In the genomic region with DNA sequence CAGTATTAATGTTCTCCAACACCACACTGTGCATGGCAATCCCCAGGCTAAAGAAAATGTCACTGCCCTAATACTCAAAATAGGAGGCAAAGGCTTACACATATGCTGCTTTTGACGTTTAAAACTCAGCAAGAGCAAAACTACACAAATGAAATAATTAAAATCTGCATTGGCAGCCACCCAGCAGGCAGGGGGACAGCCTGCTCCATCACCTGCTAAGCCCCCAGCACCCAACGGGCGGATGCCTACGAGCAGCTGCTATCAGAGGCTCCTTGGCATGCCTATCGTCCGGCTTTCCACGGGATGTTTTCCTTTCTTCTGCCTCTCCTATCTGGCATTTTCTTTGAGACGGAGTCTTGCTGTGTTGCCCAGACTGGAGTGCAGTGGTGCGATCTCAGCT, we compare ENCODE assay signal across 26 cellular contexts.
DNase-seq lines count a peak whose midpoint lies in the region; ATAC-seq and TF ChIP-seq lines count a peak whose summit lies in the region.
"Had no signal": no experiment of that assay in that cellular context is flagged by ENCODE, and none has a peak within 500 bp of the region (broad histone marks: within the 10 kb centered on the region; RNA-seq: fewer than 3 reads in every experiment).

No MANE protein-coding gene starts in this region.

- H3K4me3 Mint-ChIP-seq in activated CD8-positive, alpha-beta T cell treated with anti-CD3 and anti-CD28 coated beads for 36 hours, result no peak overlapping the region
- H3K4me3 Mint-ChIP-seq: activated CD4-positive, alpha-beta memory T cell treated with anti-CD3 and anti-CD28 coated beads for 36 hours; nephron progenitor cell; stimulated activated naive CD8-positive, alpha-beta T cell treated with anti-CD3 and anti-CD28 coated beads, Interleukin-15, Interleukin-2, amounts not matched to agents 100 ng/mL and 50 ng/mL, for 24 hours had no signal

- TF ChIP-seq CTCF in HCT116 (IDR thresholded peaks at IDR 0.05 in 2 of 3, conservative IDR thresholded peaks at IDR 0.05 in 1 of 3; ENCODE audit: borderline replicate concordance in 1 of 3, insufficient read depth in 1 of 3, low read depth in 2 of 3, low read length in 2 of 3), result no peak
- no peak for TF ChIP-seq CTCF in RWPE1 (conservative IDR thresholded peaks at IDR 0.05; ENCODE audit: low read depth)
- no peak for TF ChIP-seq CTCF in hepatocyte (IDR thresholded peaks at IDR 0.05; ENCODE audit: poor library complexity)
- no peak for TF ChIP-seq CTCF in spleen (IDR thresholded peaks at IDR 0.05 in 8 of 11, conservative IDR thresholded peaks at IDR 0.05 in 3 of 11)
- TF ChIP-seq CTCF in activated CD8-positive, alpha-beta T cell treated with anti-CD3 and anti-CD28 coated beads for 36 hours (IDR thresholded peaks at IDR 0.05), result no peak
- TF ChIP-seq CTCF in gastroesophageal sphincter (IDR thresholded peaks at IDR 0.05), result no peak

- H3K9me3 ChIP-seq in HCT116 (ENCODE audit: control insufficient read depth in 1 of 2, insufficient read depth in 1 of 2, low read depth in 1 of 2, low read length in 2 of 2) (peaks cover 0 to 4% of the 10 kb centered on the region in 2 experiments; a peak in 1 of 4 replicates), hepatocyte (ENCODE audit: low read depth) (no peaks in the 10 kb centered on the region), spleen (no peaks in the 10 kb centered on the region), gastroesophageal sphincter (peaks cover 0 to 7% (median 0%) of the 10 kb centered on the region in 3 donors)
- H3K9me3 ChIP-seq: gastrocnemius medialis, pancreas had no signal

- no peaks in the 10 kb centered on the region for H3K27me3 Mint-ChIP-seq in activated CD8-positive, alpha-beta T cell treated with anti-CD3 and anti-CD28 coated beads for 36 hours
- H3K27me3 Mint-ChIP-seq: activated CD4-positive, alpha-beta memory T cell treated with anti-CD3 and anti-CD28 coated beads for 36 hours; stimulated activated naive CD8-positive, alpha-beta T cell treated with anti-CD3 and anti-CD28 coated beads, Interleukin-15, Interleukin-2, amounts not matched to agents 100 ng/mL and 50 ng/mL, for 24 hours had no signal

- H3K36me3 ChIP-seq in HCT116 (ENCODE audit: control insufficient read depth in 1 of 2, insufficient read depth in 2 of 2, low read length in 2 of 2) (no peaks in the 10 kb centered on the region), hepatocyte (replicated peaks; ENCODE audit: insufficient read depth, low read depth) (no peaks in the 10 kb centered on the region), spleen (no peaks in the 10 kb centered on the region), gastroesophageal sphincter (no peaks in the 10 kb centered on the region)
- H3K36me3 ChIP-seq: BLaER1, gastrocnemius medialis, pancreas had no signal

- no peak overlapping the region; the same call in 1 of the 2 replicates for H3K27ac ChIP-seq in HCT116 (ENCODE audit: low read depth, low read length)
- H3K27ac ChIP-seq in RWPE1, result peak overlapping the region; percentile 10; the same call in 1 of the 2 replicates
- H3K27ac ChIP-seq in hepatocyte, result peak overlapping the region; percentile 66
- H3K27ac ChIP-seq in spleen, result no peak overlapping the region
- H3K27ac ChIP-seq in gastroesophageal sphincter, result no peak overlapping the region
- H3K27ac ChIP-seq: BLaER1, gastrocnemius medialis had no signal

- H3K27ac Mint-ChIP-seq in activated CD8-positive, alpha-beta T cell treated with anti-CD3 and anti-CD28 coated beads for 36 hours, result no peak overlapping the region
- H3K27ac Mint-ChIP-seq: activated CD4-positive, alpha-beta memory T cell treated with anti-CD3 and anti-CD28 coated beads for 36 hours; nephron progenitor cell; stimulated activated naive CD8-positive, alpha-beta T cell treated with anti-CD3 and anti-CD28 coated beads, Interleukin-15, Interleukin-2, amounts not matched to agents 100 ng/mL and 50 ng/mL, for 24 hours had no signal

- POLR2A ChIA-PET in HCT116 (lab: Charles Lee) (no interaction called here), RWPE1 (lab: Yijun Ruan, JAX; ENCODE audit: low non-redundant PET) (no interaction called here)
- POLR2A ChIA-PET in activated CD8-positive, alpha-beta T cell treated with anti-CD3 and anti-CD28 coated beads for 36 hours (lab: Charles Lee), result no interaction called here

- in situ Hi-C loops in ACHN (cut with HindIII; ENCODE audit: low pct_ligation_motif_present, low pct_unique_long_range_greater_than_20kb, low sequenced_read_pairs), result no loop called here

- ATAC-seq in HCT116 (no peak), gastroesophageal sphincter (no peak)
- no peak for ATAC-seq in activated CD8-positive, alpha-beta T cell treated with anti-CD3 and anti-CD28 coated beads for 36 hours
- ATAC-seq: gastrocnemius medialis had no signal

- TF ChIP-seq EP300 in gastroesophageal sphincter (IDR thresholded peaks at IDR 0.05), result no peak

- RAD21 ChIA-PET in HCT116 (lab: Charles Lee; ENCODE audit: low non-redundant PET in 1 of 2, low total read pairs in 2 of 2, uncharacterized antibody in 2 of 2, unreplicated experiment in 2 of 2), result no interaction called here

- WGBS in hepatocyte (ENCODE audit: low lambda C conversion rate, missing lambda C conversion rate), result 95% methylated on average over 9 of the region's 9 CpGs
- 87 to 93% (median 91%) methylated on average over 9 of the region's 9 CpGs for WGBS in spleen, 5 donors
- WGBS in gastroesophageal sphincter (ENCODE audit: low coverage in 1 of 2), 2 donors, result 86 to 93% methylated on average over 6 to 9 of the region's 9 CpGs

- no peaks in the 10 kb centered on the region for H3K36me3 Mint-ChIP-seq in activated CD8-positive, alpha-beta T cell treated with anti-CD3 and anti-CD28 coated beads for 36 hours (ENCODE audit: low read depth)
- H3K36me3 Mint-ChIP-seq: activated CD4-positive, alpha-beta memory T cell treated with anti-CD3 and anti-CD28 coated beads for 36 hours had no signal

- CTCF ChIA-PET in HCT116 (lab: Charles Lee), result interaction anchor here (1.6 kb wide), 1 partner anchor 985 kb away, joined by 3 read pairs; no protein-coding TSS in a partner anchor
- CTCF ChIA-PET in RWPE1 (lab: Yijun Ruan, JAX), result no interaction called here
- CTCF ChIA-PET in activated CD8-positive, alpha-beta T cell treated with anti-CD3 and anti-CD28 coated beads for 36 hours (lab: Charles Lee), result interaction anchor here (1.1 kb wide), 1 partner anchor 98 kb away, joined by 3 read pairs; no protein-coding TSS in a partner anchor

- DNase-seq in HCT116 (ENCODE audit: low read depth, low spot score), result no peak
- DNase-seq in RWPE1 (ENCODE audit: low spot score), result no peak
- DNase-seq in hepatocyte (ENCODE audit: low spot score), result no peak
- DNase-seq in spleen, result peak; percentile 21
- DNase-seq in activated CD8-positive, alpha-beta T cell treated with anti-CD3 and anti-CD28 coated beads for 36 hours, result no peak
- no peak for DNase-seq in ACHN
- DNase-seq: activated CD4-positive, alpha-beta memory T cell treated with anti-CD3 and anti-CD28 coated beads for 36 hours; activated CD4-positive, alpha-beta T cell treated with anti-CD3 and anti-CD28 coated beads for 1 hour; activated CD8-positive, alpha-beta memory T cell treated with anti-CD3 and anti-CD28 coated beads, Interleukin-2, amount 50 U/mL, for 4 hours; activated naive CD4-positive, alpha-beta T cell treated with anti-CD3 and anti-CD28 coated beads, Interleukin-2, amount 50 U/mL, for 16 hours; amniotic stem cell; COR-L47; DMS79 treated with DMSO at 0.1 percent for 48 hours; gastrocnemius medialis; GF-D8; NCI-H187; NCI-H2171; NCI-H510A; nephron progenitor cell; pancreas; stimulated activated CD8-positive, alpha-beta memory T cell treated with anti-CD3 and anti-CD28 coated beads, Interleukin-4, amount 100 ng/mL, for 48 hours; T-helper 2 cell had no signal

- H3K4me1 ChIP-seq in HCT116 (ENCODE audit: control insufficient read depth in 1 of 2, insufficient read depth in 2 of 2, low read length in 2 of 2) (peaks cover 45 to 84% of the 10 kb centered on the region in 2 experiments), hepatocyte (ENCODE audit: insufficient read depth) (peaks cover 8% of the 10 kb centered on the region), spleen (no peaks in the 10 kb centered on the region), gastroesophageal sphincter (no peaks in the 10 kb centered on the region)
- H3K4me1 ChIP-seq: gastrocnemius medialis had no signal

- TF ChIP-seq POLR2A in HCT116 (IDR thresholded peaks at IDR 0.05; ENCODE audit: borderline replicate concordance, extremely low read depth, insufficient read depth, insufficient read length) (no peak), spleen (IDR thresholded peaks at IDR 0.05) (no peak), gastroesophageal sphincter (IDR thresholded peaks at IDR 0.05) (no peak)

- intact Hi-C loops in HCT116 (cut with micrococcal nuclease), result no loop called here
- intact Hi-C loops in spleen (cut with DNase I; ENCODE audit: low total_unique reads), result no loop called here
- intact Hi-C loops in activated CD8-positive, alpha-beta T cell treated with anti-CD3 and anti-CD28 coated beads for 36 hours (cut with micrococcal nuclease), result no loop called here

- no peaks in the 10 kb centered on the region for H3K27me3 ChIP-seq in HCT116 (ENCODE audit: insufficient read depth, low read length)
- H3K27me3 ChIP-seq in hepatocyte, result no peaks in the 10 kb centered on the region
- no peaks in the 10 kb centered on the region for H3K27me3 ChIP-seq in spleen (replicated peaks in 1 of 7)
- peaks cover 6% of the 10 kb centered on the region for H3K27me3 ChIP-seq in gastroesophageal sphincter
- H3K27me3 ChIP-seq: BLaER1, gastrocnemius medialis, pancreas had no signal

- H3K9me2 ChIP-seq in HCT116 (ENCODE audit: insufficient read depth) (no peaks in the 10 kb centered on the region), hepatocyte (replicated peaks; ENCODE audit: insufficient read depth) (no peaks in the 10 kb centered on the region)

- H3K9ac ChIP-seq in HCT116 (ENCODE audit: low read length), result no peak overlapping the region
- H3K9ac ChIP-seq: BLaER1 had no signal

- no peaks in the 10 kb centered on the region for H3K9me3 Mint-ChIP-seq in activated CD8-positive, alpha-beta T cell treated with anti-CD3 and anti-CD28 coated beads for 36 hours
- H3K9me3 Mint-ChIP-seq: activated CD4-positive, alpha-beta memory T cell treated with anti-CD3 and anti-CD28 coated beads for 36 hours; stimulated activated naive CD8-positive, alpha-beta T cell treated with anti-CD3 and anti-CD28 coated beads, Interleukin-15, Interleukin-2, amounts not matched to agents 100 ng/mL and 50 ng/mL, for 24 hours had no signal

- H2AFZ ChIP-seq in HCT116 (ENCODE audit: low read depth, low read length, poor library complexity, severe bottlenecking) (no peak overlapping the region), hepatocyte (no peak overlapping the region)

- H3K4me1 Mint-ChIP-seq in activated CD8-positive, alpha-beta T cell treated with anti-CD3 and anti-CD28 coated beads for 36 hours (ENCODE audit: low read depth), result no peaks in the 10 kb centered on the region

- BruUV-seq in HCT116 (replicated peaks; lab: Mats Ljungman, UMichigan), result no TSS peak

- H4K20me1 ChIP-seq in HCT116 (ENCODE audit: insufficient read depth), result 0 out of 2 replicates have a peak, but pooled peaks cover 5% of the 10 kb centered on the region
- no peaks in the 10 kb centered on the region for H4K20me1 ChIP-seq in hepatocyte (ENCODE audit: insufficient read depth, poor library complexity, severe bottlenecking)
- H4K20me1 ChIP-seq: BLaER1 had no signal

- TF ChIP-seq RAD21 in HCT116 (IDR thresholded peaks at IDR 0.05; ENCODE audit: low read depth), result no peak

- peaks cover 78% of the 10 kb centered on the region for H3K79me2 ChIP-seq in HCT116 (ENCODE audit: insufficient read depth, low read length)
- H3K79me2 ChIP-seq in hepatocyte, result peaks cover 74% of the 10 kb centered on the region

- H3K4me3 ChIP-seq in HCT116 (replicated peaks in 1 of 2; ENCODE audit: low read depth in 1 of 2, low read length in 2 of 2) (no peak overlapping the region), hepatocyte (no peak overlapping the region), spleen (no peak overlapping the region), gastroesophageal sphincter (no peak overlapping the region)
- H3K4me3 ChIP-seq: BLaER1, gastrocnemius medialis, lung, pancreas had no signal

- H3K4me2 ChIP-seq in HCT116 (ENCODE audit: low read length), result peak overlapping the region; percentile 43
- H3K4me2 ChIP-seq in hepatocyte, result no peak overlapping the region
- H3K4me2 ChIP-seq: BLaER1 had no signal

Comparison
In these comparisons a context has a peak if more than half of its experiments do, and no peak if none do; other contexts are left out.
1. H3K27ac ChIP-seq: peak in RWPE1 (single experiment) and hepatocyte (single experiment); none in HCT116 (single experiment), spleen (0 of 8) and gastroesophageal sphincter (0 of 4).